In the genomic region with DNA sequence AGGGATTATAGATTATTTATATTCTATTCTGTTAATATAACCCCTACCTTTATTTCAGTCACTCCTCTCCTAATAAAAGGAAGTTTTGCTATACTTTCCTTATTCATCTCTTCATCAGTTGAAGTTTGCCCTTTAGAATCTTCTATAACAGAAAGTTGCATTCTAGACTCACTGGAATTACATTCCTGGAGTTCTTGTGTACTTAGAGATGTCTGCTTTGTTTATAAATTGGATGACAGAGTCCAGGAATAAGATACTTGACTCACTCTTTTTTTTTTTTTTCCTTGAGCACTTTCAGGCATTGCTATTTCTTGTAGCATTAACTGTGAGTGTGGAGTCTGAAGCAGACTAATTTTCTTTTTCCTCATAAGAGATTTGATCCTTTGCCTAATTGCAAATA, we compare ENCODE assay signal across 21 cellular contexts.
A peak's percentile ranks its signal among the peaks of the same experiment; 100 is the strongest.
DNase-seq lines count a peak whose midpoint lies in the region; ATAC-seq, FAIRE-seq and TF ChIP-seq lines count a peak whose summit lies in the region.
"Had no signal": no experiment of that assay in that cellular context is flagged by ENCODE, and none has a peak within 500 bp of the region (broad histone marks: within the 10 kb centered on the region; RNA-seq: fewer than 3 reads in every experiment).

No MANE protein-coding gene starts in this region.

- H3K27me3 ChIP-seq in left lung = no peaks in the 10 kb centered on the region
- H3K27me3 ChIP-seq: cardiac muscle cell, right atrium auricular region, upper lobe of left lung had no signal

- H3K36me3 ChIP-seq in left lung = no peaks in the 10 kb centered on the region
- H3K36me3 ChIP-seq: cardiac muscle cell, heart right ventricle, right atrium auricular region, upper lobe of left lung had no signal

- TF ChIP-seq CTCF in AG04449 (IDR thresholded peaks at IDR 0.05; ENCODE audit: insufficient read depth, low read length, missing control alignments) = no peak
- no peak for TF ChIP-seq CTCF in left lung (IDR thresholded peaks at IDR 0.05)

- no peak overlapping the region for H3K27ac ChIP-seq in left lung
- H3K27ac ChIP-seq: cardiac muscle cell, heart right ventricle, right atrium auricular region, upper lobe of left lung had no signal

- ATAC-seq in left lung (peak; percentile 21), HG02852 (IDR thresholded peaks at IDR 0.05; ENCODE audit: unreplicated experiment) (no peak), HG03442 (IDR thresholded peaks at IDR 0.05; ENCODE audit: unreplicated experiment) (no peak)
- ATAC-seq: heart right ventricle; left colon; naive thymus-derived CD4-positive, alpha-beta T cell; stimulated activated effector memory CD8-positive, alpha-beta T cell treated with anti-CD3 and anti-CD28 coated beads, Interleukin-12 subunit alpha, Interleukin-12 subunit beta, amount 100 ng/mL, for 72 hours had no signal

- intact Hi-C loops in left lung (cut with DNase I) = no loop called here

- peak; percentile 62 for FAIRE-seq in endometrium (lab: Jason Lieb, UNC)

- H3K4me1 ChIP-seq in left lung = no peaks in the 10 kb centered on the region
- H3K4me1 ChIP-seq: heart right ventricle, right atrium auricular region, upper lobe of left lung had no signal

- no peaks in the 10 kb centered on the region for H3K9me3 ChIP-seq in left lung
- H3K9me3 ChIP-seq: heart right ventricle, right atrium auricular region, upper lobe of left lung had no signal

- H3K4me3 ChIP-seq in AG04449 (ENCODE audit: low read depth, low read length) = no peak overlapping the region
- no peak overlapping the region for H3K4me3 ChIP-seq in left lung
- H3K4me3 ChIP-seq: cardiac muscle cell, heart right ventricle, right atrium auricular region, upper lobe of left lung had no signal

- CTCF ChIA-PET in AG04449 (lab: Yijun Ruan, JAX) = no interaction called here

- POLR2A ChIA-PET in AG04449 (lab: Yijun Ruan, JAX) = no interaction called here

- DNase-seq in AG04449 (ENCODE audit: low read depth, low spot score) = peak; percentile 69
- DNase-seq in HT1080 (ENCODE audit: low read depth) = peak; percentile 49
- no peak for DNase-seq in left lung
- DNase-seq in activated CD4-positive, alpha-beta T cell treated with anti-CD3 and anti-CD28 coated beads, Interleukin-2, amount 50 U/mL, for 1 hour = no peak
- DNase-seq in NCI-H187 (lab: John Stamatoyannopoulos, UW) = no peak
- DNase-seq: activated B cell treated with CpG ODN at 0.5 μM for 24 hours; activated naive CD4-positive, alpha-beta T cell; DMS53; effector memory CD4-positive, alpha-beta T cell; heart right ventricle; left colon; naive thymus-derived CD4-positive, alpha-beta T cell; NCI-H2029; NCI-H69; upper lobe of left lung had no signal

Comparison
In these comparisons a context has a peak if more than half of its experiments do, and no peak if none do; other contexts are left out.
1. DNase-seq: peak in AG04449 (single experiment) and HT1080 (single experiment); none in left lung (0 of 2), activated CD4-positive, alpha-beta T cell treated with anti-CD3 and anti-CD28 coated beads, Interleukin-2, amount 50 U/mL, for 1 hour (single experiment) and NCI-H187 (0 of 2).